ENCODE assay signal across 3 cellular contexts in genomic region chr20:64032706-64033624, GRCh38.
TF ChIP-seq lines count a peak whose summit lies in the region.

No MANE protein-coding gene starts in this region.

TF ChIP-seq in SK-N-SH, 30 proteins besides CTCF, POLR2A, EP300 and RAD21:
- TF ChIP-seq JUND (IDR thresholded peaks at IDR 0.05), result no peak
- no peak for TF ChIP-seq IRF3 (IDR thresholded peaks at IDR 0.05; ENCODE audit: low read depth, low read length)
- no peak for TF ChIP-seq USF1 (IDR thresholded peaks at IDR 0.05; ENCODE audit: borderline replicate concordance, low read depth)
- no peak for TF ChIP-seq MEF2A (IDR thresholded peaks at IDR 0.05; ENCODE audit: borderline replicate concordance, low read depth)
- no peak for TF ChIP-seq ZBTB33 (IDR thresholded peaks at IDR 0.05; ENCODE audit: borderline replicate concordance, low read depth)
- TF ChIP-seq MAX (IDR thresholded peaks at IDR 0.05; ENCODE audit: low read depth), result no peak
- TF ChIP-seq POLR2AphosphoS5 (IDR thresholded peaks at IDR 0.05; ENCODE audit: low read depth, low read length), result no peak
- no peak for TF ChIP-seq CHD2 (IDR thresholded peaks at IDR 0.05; ENCODE audit: low read length, partially characterized antibody)
- TF ChIP-seq NRF1 (IDR thresholded peaks at IDR 0.05; ENCODE audit: low read depth, low read length), result no peak
- no peak for TF ChIP-seq MXI1 (IDR thresholded peaks at IDR 0.05; ENCODE audit: low read depth, low read length)
TF ChIP-seq in SK-N-SH: peak in this region for 0.

TF ChIP-seq in SK-N-SH treated with all-trans-retinoic acid at 6 μM for 48 hours, 23 proteins besides CTCF, POLR2A, EP300 and RAD21 (continues in another document):
- TF ChIP-seq CREB5 (CRISPR knock-in tag; IDR thresholded peaks at IDR 0.05; ENCODE audit: low read depth) (no peak), ISL1 (CRISPR knock-in tag; IDR thresholded peaks at IDR 0.05) (no peak), OSR1 (CRISPR knock-in tag; IDR thresholded peaks at IDR 0.05) (no peak), ZNF70 (CRISPR knock-in tag; IDR thresholded peaks at IDR 0.05) (no peak), ZC3H10 (CRISPR knock-in tag; IDR thresholded peaks at IDR 0.05) (no peak), TOX (CRISPR knock-in tag; IDR thresholded peaks at IDR 0.05; ENCODE audit: borderline replicate concordance) (no peak), CSRNP3 (CRISPR knock-in tag; IDR thresholded peaks at IDR 0.05) (no peak), ESRRG (CRISPR knock-in tag; IDR thresholded peaks at IDR 0.05) (no peak), ZFP30 (CRISPR knock-in tag; IDR thresholded peaks at IDR 0.05) (no peak), TCF4 (CRISPR knock-in tag; IDR thresholded peaks at IDR 0.05; ENCODE audit: borderline replicate concordance) (no peak), ARNTL (CRISPR knock-in tag; IDR thresholded peaks at IDR 0.05; ENCODE audit: borderline replicate concordance, low read depth) (no peak), RARB (CRISPR knock-in tag; IDR thresholded peaks at IDR 0.05) (no peak), SNAI2 (CRISPR knock-in tag; IDR thresholded peaks at IDR 0.05) (no peak), POU6F1 (CRISPR knock-in tag; IDR thresholded peaks at IDR 0.05; ENCODE audit: borderline replicate concordance, low read depth) (no peak), ZNF8 (CRISPR knock-in tag; IDR thresholded peaks at IDR 0.05) (no peak), PATZ1 (CRISPR knock-in tag; IDR thresholded peaks at IDR 0.05; ENCODE audit: borderline replicate concordance) (no peak), ZFP3 (CRISPR knock-in tag; IDR thresholded peaks at IDR 0.05) (no peak), TSHZ2 (CRISPR knock-in tag; IDR thresholded peaks at IDR 0.05) (no peak)

TF ChIP-seq in K562, 482 proteins besides CTCF, POLR2A, EP300 and RAD21:
- no peak for TF ChIP-seq CREB1 (IDR thresholded peaks at IDR 0.05)
- no peak for TF ChIP-seq CREB1 (CRISPR knock-in tag; IDR thresholded peaks at IDR 0.05)
- TF ChIP-seq POLR2G (IDR thresholded peaks at IDR 0.05; ENCODE audit: low read depth, low read length), result peak; percentile 51
